In the genomic region with DNA sequence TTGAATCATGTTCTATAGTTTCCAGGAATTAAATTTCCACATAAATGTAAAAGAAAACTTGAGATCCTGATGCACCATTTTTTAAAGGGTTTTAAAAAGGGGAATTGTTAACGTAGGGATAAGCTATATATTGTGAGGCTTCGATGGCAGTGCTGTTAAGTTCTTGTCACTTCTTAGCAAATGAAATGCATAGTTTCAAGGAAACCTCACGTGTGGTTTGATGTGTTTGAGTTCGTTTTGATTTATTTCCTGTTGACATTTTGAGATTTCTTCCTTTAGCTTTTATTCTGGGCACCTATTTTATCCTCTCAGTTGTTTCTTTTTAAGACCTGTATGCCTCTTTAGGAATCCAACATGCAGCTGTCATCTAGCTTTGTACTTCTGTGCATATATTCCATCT, we compare ENCODE assay signal across 16 cellular contexts. TPM values are rescaled to one million over a fixed set of nuclear protein-coding genes. Genes with fewer than 3 reads are reported as not detected.
A peak's percentile ranks its signal among the peaks of the same experiment; 100 is the strongest.
DNase-seq lines count a peak whose midpoint lies in the region; ATAC-seq and TF ChIP-seq lines count a peak whose summit lies in the region.
"Had no signal": no experiment of that assay in that cellular context is flagged by ENCODE, and none has a peak within 500 bp of the region (broad histone marks: within the 10 kb centered on the region; RNA-seq: fewer than 3 reads in every experiment).

No MANE protein-coding gene starts in this region.

- H3K4me3 ChIP-seq in BLaER1 (no peak overlapping the region), SU-DHL-6 (ENCODE audit: insufficient read depth, low read length, poor library complexity, severe bottlenecking) (no peak overlapping the region), thyroid gland (replicated peaks in 1 of 3) (no peak overlapping the region), suprapubic skin (no peak overlapping the region)
- H3K4me3 ChIP-seq: PC-9 had no signal

- no peaks in the 10 kb centered on the region for H3K9me2 ChIP-seq in SU-DHL-6 (replicated peaks; ENCODE audit: insufficient read depth, low read length)

- H3K27ac ChIP-seq in BLaER1 (no peak overlapping the region), SU-DHL-6 (ENCODE audit: low read depth, low read length) (no peak overlapping the region), thyroid gland (no peak overlapping the region), suprapubic skin (no peak overlapping the region)
- H3K27ac ChIP-seq: 22Rv1, PC-9 had no signal

- H3K4me1 ChIP-seq in BLaER1 (peaks cover 11% of the 10 kb centered on the region), thyroid gland (peaks cover 0 to 10% of the 10 kb centered on the region in 2 donors), suprapubic skin (peaks cover 24% of the 10 kb centered on the region)

- H3K36me3 ChIP-seq in BLaER1: no peaks in the 10 kb centered on the region
- 0 out of 2 replicates have a peak, but pooled peaks cover 7% of the 10 kb centered on the region for H3K36me3 ChIP-seq in SU-DHL-6 (ENCODE audit: low read length)
- no peaks in the 10 kb centered on the region for H3K36me3 ChIP-seq in thyroid gland
- H3K36me3 ChIP-seq in suprapubic skin: no peaks in the 10 kb centered on the region

- H3K27ac Mint-ChIP-seq in activated CD4-positive, alpha-beta T cell treated with anti-CD3 and anti-CD28 coated beads, Interleukin-2, amount 10 ng/mL, durations not matched to agents 7 days and 5 days: peak overlapping the region; percentile 57
- H3K27ac Mint-ChIP-seq in effector memory CD8-positive, alpha-beta T cell: peak overlapping the region; percentile 6 to 12
- H3K27ac Mint-ChIP-seq: B cell had no signal

- no peak overlapping the region for H3K9ac ChIP-seq in BLaER1
- no peak overlapping the region for H3K9ac ChIP-seq in SU-DHL-6 (ENCODE audit: low read length)

- H3K9me3 ChIP-seq in BLaER1: peaks cover 10% of the 10 kb centered on the region
- H3K9me3 ChIP-seq in SU-DHL-6 (ENCODE audit: insufficient read depth, low read length): no peaks in the 10 kb centered on the region
- H3K9me3 ChIP-seq in thyroid gland: no peaks in the 10 kb centered on the region
- no peaks in the 10 kb centered on the region for H3K9me3 ChIP-seq in suprapubic skin

- TF ChIP-seq POLR2A in thyroid gland (IDR thresholded peaks at IDR 0.05) (no peak), suprapubic skin (IDR thresholded peaks at IDR 0.05) (no peak)

- no peak for TF ChIP-seq CTCF in SU-DHL-6 (IDR thresholded peaks at IDR 0.05; ENCODE audit: insufficient read depth, low read length, poor library complexity, severe bottlenecking)
- TF ChIP-seq CTCF in thyroid gland (IDR thresholded peaks at IDR 0.05): no peak
- TF ChIP-seq CTCF in suprapubic skin (IDR thresholded peaks at IDR 0.05): no peak

- peaks cover 6% of the 10 kb centered on the region for H3K36me3 Mint-ChIP-seq in activated CD4-positive, alpha-beta T cell treated with anti-CD3 and anti-CD28 coated beads, Interleukin-2, amount 10 ng/mL, durations not matched to agents 7 days and 5 days (ENCODE audit: low read depth)
- H3K36me3 Mint-ChIP-seq in effector memory CD8-positive, alpha-beta T cell (ENCODE audit: insufficient read depth): no peaks in the 10 kb centered on the region

- H4K20me1 ChIP-seq in BLaER1 (no peaks in the 10 kb centered on the region), SU-DHL-6 (ENCODE audit: low read depth, low read length) (peaks cover 49% of the 10 kb centered on the region; the same call in 1 of the 2 replicates)

- CTCF ChIA-PET in activated CD4-positive, alpha-beta T cell treated with anti-CD3 and anti-CD28 coated beads, Interleukin-2, amount 10 ng/mL, durations not matched to agents 7 days and 5 days (lab: Charles Lee): interaction anchor here (0.8 to 1.8 kb wide), 4 partner anchors 12 to 22 kb away, joined by 3 to 6 read pairs (median 4); no protein-coding TSS in a partner anchor

- H3K4me3 Mint-ChIP-seq in activated CD4-positive, alpha-beta T cell treated with anti-CD3 and anti-CD28 coated beads, Interleukin-2, amount 10 ng/mL, durations not matched to agents 7 days and 5 days: no peak overlapping the region
- peak overlapping the region; percentile 0 to 18 for H3K4me3 Mint-ChIP-seq in effector memory CD8-positive, alpha-beta T cell
- H3K4me3 Mint-ChIP-seq: B cell had no signal

- WGBS in thyroid gland, 2 donors: 81 to 84% methylated on average over 4 of the region's 4 CpGs
- WGBS in suprapubic skin: 64% methylated on average over 4 of the region's 4 CpGs

- no peak for DNase-seq in activated CD4-positive, alpha-beta T cell treated with anti-CD3 and anti-CD28 coated beads, Interleukin-2, amount 10 ng/mL, durations not matched to agents 7 days and 5 days
- no peak for DNase-seq in activated CD4-positive, alpha-beta T cell treated with anti-CD3 and anti-CD28 coated beads for 4 hours
- DNase-seq in effector memory CD8-positive, alpha-beta T cell: no peak
- no peak for DNase-seq in NCI-H187 treated with DMSO at 0.1 percent for 48 hours (lab: John Stamatoyannopoulos, UW)
- DNase-seq in thyroid gland: no peak
- no peak for DNase-seq in suprapubic skin (ENCODE audit: low spot score in 2 of 2)
- DNase-seq: GF-D8, GOT3, KBM-7, NCI-H146, NCI-H510A treated with DMSO at 0.1 percent for 48 hours, PC-9 had no signal

- H3K79me2 ChIP-seq in SU-DHL-6 (ENCODE audit: insufficient read depth, low read length): peaks cover 99% of the 10 kb centered on the region

- intact Hi-C loops in thyroid gland (cut with DNase I): no loop called here

- peak overlapping the region; percentile 40 for H3K4me2 ChIP-seq in BLaER1
- H3K4me2 ChIP-seq in SU-DHL-6 (ENCODE audit: low read depth, low read length, poor library complexity, severe bottlenecking): peak overlapping the region; percentile 3
- H3K4me2 ChIP-seq: PC-9 had no signal

- H3K27me3 ChIP-seq in BLaER1: no peaks in the 10 kb centered on the region
- no peaks in the 10 kb centered on the region for H3K27me3 ChIP-seq in SU-DHL-6 (ENCODE audit: low read length)
- H3K27me3 ChIP-seq in thyroid gland: no peaks in the 10 kb centered on the region
- no peaks in the 10 kb centered on the region for H3K27me3 ChIP-seq in suprapubic skin

- H3K4me1 Mint-ChIP-seq in activated CD4-positive, alpha-beta T cell treated with anti-CD3 and anti-CD28 coated beads, Interleukin-2, amount 10 ng/mL, durations not matched to agents 7 days and 5 days: peaks cover 22% of the 10 kb centered on the region
- peaks cover 11 to 13% of the 10 kb centered on the region in 2 donors for H3K4me1 Mint-ChIP-seq in effector memory CD8-positive, alpha-beta T cell (ENCODE audit: low read depth in 2 of 2)
- H3K4me1 Mint-ChIP-seq: B cell had no signal

- POLR2A ChIA-PET in activated CD4-positive, alpha-beta T cell treated with anti-CD3 and anti-CD28 coated beads, Interleukin-2, amount 10 ng/mL, durations not matched to agents 7 days and 5 days (lab: Charles Lee): no interaction called here

- ATAC-seq in effector memory CD8-positive, alpha-beta T cell (replicated peaks): no peak

- no peak for TF ChIP-seq EP300 in suprapubic skin (IDR thresholded peaks at IDR 0.05)

- peaks cover 5% of the 10 kb centered on the region; the same call in 1 of the 2 replicates for H3F3A ChIP-seq in SU-DHL-6 (ENCODE audit: insufficient read depth)

- H3K9me3 Mint-ChIP-seq in activated CD4-positive, alpha-beta T cell treated with anti-CD3 and anti-CD28 coated beads, Interleukin-2, amount 10 ng/mL, durations not matched to agents 7 days and 5 days: peaks cover 3% of the 10 kb centered on the region
- H3K9me3 Mint-ChIP-seq in effector memory CD8-positive, alpha-beta T cell: peaks cover 0 to 6% of the 10 kb centered on the region in 2 donors

- no peak overlapping the region for H2AFZ ChIP-seq in SU-DHL-6 (ENCODE audit: low read depth, low read length, severe bottlenecking)
- H2AFZ ChIP-seq: PC-9 had no signal

- peaks cover 4% of the 10 kb centered on the region for H3K27me3 Mint-ChIP-seq in activated CD4-positive, alpha-beta T cell treated with anti-CD3 and anti-CD28 coated beads, Interleukin-2, amount 10 ng/mL, durations not matched to agents 7 days and 5 days
- H3K27me3 Mint-ChIP-seq in effector memory CD8-positive, alpha-beta T cell: peaks cover 0 to 6% of the 10 kb centered on the region in 2 donors

RNA-seq across cellular contexts. Expression of gene KANK1, which starts 11.2 kb away (rescaled TPM):
- total RNA-seq in activated CD4-positive, alpha-beta T cell treated with anti-CD3 and anti-CD28 coated beads, Interleukin-2, amount 10 ng/mL, durations not matched to agents 7 days and 5 days: 1 to 10 TPM; 2.2 to 2.4 TPM
- total RNA-seq in thyroid gland (100 to 1,000 TPM in 1 of 4 donors, 10 to 100 TPM in 3; 83.0 to 102 (median 86.3) TPM), suprapubic skin (100 to 1,000 TPM; 113 to 158 (median 132) TPM)

Comparison
In these comparisons a context has a peak if more than half of its experiments do, and no peak if none do; other contexts are left out.
1. RNA of gene KANK1, which starts 11.2 kb away (total RNA-seq): 113 to 158 TPM in suprapubic skin and 83.0 to 102 TPM in thyroid gland; 2.2 to 2.4 TPM in activated CD4-positive, alpha-beta T cell treated with anti-CD3 and anti-CD28 coated beads, Interleukin-2, amount 10 ng/mL, durations not matched to agents 7 days and 5 days; every median in the first group is over 10 times any median in the second.